Comparison of ENCODE assay signal across 7 cellular contexts in genomic region chr7:72830567-72830966, GRCh38. TPM values are rescaled to one million over a fixed set of nuclear protein-coding genes. Genes with fewer than 3 reads are reported as not detected.
DNase-seq lines count a peak whose midpoint lies in the region; ATAC-seq, FAIRE-seq and TF ChIP-seq lines count a peak whose summit lies in the region.
"Not testable (repeated sequence)": the region's sequence is repeated elsewhere in the genome, so short reads cannot be mapped to it uniquely, and the experiment has no call there.

No MANE protein-coding gene starts in this region.

- not testable (repeated sequence) for TF ChIP-seq POLR2A in NB4 (IDR thresholded peaks at IDR 0.05; ENCODE audit: extremely low read depth, insufficient read length)

- not testable (repeated sequence) for ATAC-seq in activated CD8-positive, alpha-beta T cell treated with anti-CD3 and anti-CD28 coated beads, Interleukin-2, amount 10 ng/mL, durations not matched to agents 7 days and 5 days

- peaks cover 33% of the 10 kb centered on the region for H3K4me1 Mint-ChIP-seq in activated CD8-positive, alpha-beta T cell treated with anti-CD3 and anti-CD28 coated beads, Interleukin-2, amount 10 ng/mL, durations not matched to agents 7 days and 5 days (ENCODE audit: low read depth)
- peaks cover 15% of the 10 kb centered on the region for H3K4me1 Mint-ChIP-seq in mesothelial cell of epicardium

- POLR2A ChIA-PET in activated CD8-positive, alpha-beta T cell treated with anti-CD3 and anti-CD28 coated beads, Interleukin-2, amount 10 ng/mL, durations not matched to agents 7 days and 5 days (lab: Charles Lee): not testable (repeated sequence)

- H3K36me3 ChIP-seq in bronchial epithelial cell (ENCODE audit: control insufficient read depth, insufficient read depth, low read length): not testable (repeated sequence)

- peak overlapping the region; percentile 80 for H3K4me3 ChIP-seq in NB4 (ENCODE audit: low read depth, low read length)
- peak overlapping the region; percentile 57 for H3K4me3 ChIP-seq in bronchial epithelial cell (ENCODE audit: low read depth, low read length)
- H3K4me3 ChIP-seq in foreskin fibroblast (ENCODE audit: low read depth in 1 of 2, low read length in 2 of 2): peak overlapping the region; percentile 58 to 75
- peak overlapping the region; percentile 59 for H3K4me3 ChIP-seq in skeletal muscle cell (ENCODE audit: low read depth, low read length)

- not testable (repeated sequence) for H3K9me3 Mint-ChIP-seq in activated CD8-positive, alpha-beta T cell treated with anti-CD3 and anti-CD28 coated beads, Interleukin-2, amount 10 ng/mL, durations not matched to agents 7 days and 5 days (ENCODE audit: insufficient read depth); mesothelial cell of epicardium

- CTCF ChIA-PET in activated CD8-positive, alpha-beta T cell treated with anti-CD3 and anti-CD28 coated beads, Interleukin-2, amount 10 ng/mL, durations not matched to agents 7 days and 5 days (lab: Charles Lee): interaction anchor here (1.9 kb wide), 1 partner anchor 85 kb away, joined by 17 read pairs; no protein-coding TSS in a partner anchor

- H3K27me3 Mint-ChIP-seq in activated CD8-positive, alpha-beta T cell treated with anti-CD3 and anti-CD28 coated beads, Interleukin-2, amount 10 ng/mL, durations not matched to agents 7 days and 5 days (ENCODE audit: low read depth); mesothelial cell of epicardium (ENCODE audit: low read depth): not testable (repeated sequence)

- H3K4me3 Mint-ChIP-seq in activated CD8-positive, alpha-beta T cell treated with anti-CD3 and anti-CD28 coated beads, Interleukin-2, amount 10 ng/mL, durations not matched to agents 7 days and 5 days: peak overlapping the region; percentile 83
- peak overlapping the region; percentile 80 for H3K4me3 Mint-ChIP-seq in mesothelial cell of epicardium

- H3K27me3 ChIP-seq in bronchial epithelial cell (ENCODE audit: control insufficient read depth, insufficient read depth, low read length): not testable (repeated sequence)

- not testable (repeated sequence) for TF ChIP-seq CTCF in NB4 (IDR thresholded peaks at IDR 0.05; ENCODE audit: low read depth, low read length); bronchial epithelial cell (IDR thresholded peaks at IDR 0.05; ENCODE audit: insufficient read depth, low read length, severe bottlenecking); foreskin fibroblast (IDR thresholded peaks at IDR 0.05; ENCODE audit: low read depth, low read length); mesothelial cell of epicardium (IDR thresholded peaks at IDR 0.05; ENCODE audit: unreplicated experiment)

- peak overlapping the region; percentile 93 for H3K27ac Mint-ChIP-seq in activated CD8-positive, alpha-beta T cell treated with anti-CD3 and anti-CD28 coated beads, Interleukin-2, amount 10 ng/mL, durations not matched to agents 7 days and 5 days
- H3K27ac Mint-ChIP-seq in mesothelial cell of epicardium: peak overlapping the region; percentile 97

- peak; percentile 3 for DNase-seq in GM04503 (ENCODE audit: low read depth)
- DNase-seq in NB4 (ENCODE audit: low read depth); activated CD8-positive, alpha-beta T cell treated with anti-CD3 and anti-CD28 coated beads, Interleukin-2, amount 10 ng/mL, durations not matched to agents 7 days and 5 days; bronchial epithelial cell (ENCODE audit: low read depth); foreskin fibroblast; mesothelial cell of epicardium (ENCODE audit: low spot score in 2 of 2, unreplicated experiment in 2 of 2); skeletal muscle cell (ENCODE audit: low read depth): not testable (repeated sequence)

- H3K36me3 Mint-ChIP-seq in activated CD8-positive, alpha-beta T cell treated with anti-CD3 and anti-CD28 coated beads, Interleukin-2, amount 10 ng/mL, durations not matched to agents 7 days and 5 days (ENCODE audit: low read depth): peaks cover 26% of the 10 kb centered on the region
- peaks cover 11% of the 10 kb centered on the region for H3K36me3 Mint-ChIP-seq in mesothelial cell of epicardium

- FAIRE-seq in bronchial epithelial cell (lab: Jason Lieb, UNC): not testable (repeated sequence)

RNA-seq across cellular contexts. Expression of gene TYW1B, which starts 2.6 kb away (rescaled TPM):
- total RNA-seq in activated CD8-positive, alpha-beta T cell treated with anti-CD3 and anti-CD28 coated beads, Interleukin-2, amount 10 ng/mL, durations not matched to agents 7 days and 5 days: 1 to 10 TPM; 2.7 to 3.2 TPM
- total RNA-seq in bronchial epithelial cell (2.6 and 3.2 TPM in 2 replicates), mesothelial cell of epicardium (3.6 to 5.3 TPM (median 5.1 TPM) in 3 replicates)
